In the genomic region with DNA sequence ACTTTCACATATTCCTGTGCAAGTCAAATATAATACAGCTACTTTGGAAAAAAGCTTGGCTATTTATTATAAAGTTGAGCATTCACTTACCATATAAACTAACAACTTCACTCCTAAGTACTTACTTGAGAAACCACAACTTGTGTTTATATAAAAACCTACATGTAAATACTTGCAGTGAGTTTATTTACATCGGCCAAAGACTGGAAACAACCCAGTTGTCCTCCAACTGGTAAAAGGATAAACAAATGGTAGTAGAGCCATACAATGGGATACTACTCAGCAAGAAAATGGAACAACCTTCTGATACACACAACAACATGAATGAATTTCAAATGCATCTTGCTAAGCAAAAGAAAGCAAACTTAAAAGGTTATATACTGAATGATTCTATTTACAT, we compare ENCODE assay signal across 24 cellular contexts.
"Had no signal": no experiment of that assay in that cellular context is flagged by ENCODE, and none has a peak within 500 bp of the region (broad histone marks: within the 10 kb centered on the region; RNA-seq: fewer than 3 reads in every experiment).

No MANE protein-coding gene starts in this region.

- H3K36me3 ChIP-seq: esophagus squamous epithelium, gastrocnemius medialis, left lung, prostate gland, right atrium auricular region, tibial artery had no signal

- DNase-seq: dermis blood vessel endothelial cell; effector memory CD4-positive, alpha-beta T cell; erythroblast; esophagus squamous epithelium; foreskin fibroblast; gastrocnemius medialis; head of caudate nucleus; left cardiac atrium; left lung; mesendoderm; naive thymus-derived CD8-positive, alpha-beta T cell; nephron progenitor cell; nucleus accumbens; stimulated activated CD4-positive, alpha-beta T cell treated with anti-CD3 and anti-CD28 coated beads, Interleukin-12 subunit alpha, Interleukin-12 subunit beta, amount 100 ng/mL, for 4 hours; stimulated activated CD4-positive, alpha-beta T cell treated with anti-CD3 and anti-CD28 coated beads, Interleukin-1b, Interleukin-23, amount 100 ng/mL, for 48 hours; stimulated activated CD4-positive, alpha-beta T cell treated with anti-CD3 and anti-CD28 coated beads, Interleukin-4, amount 100 ng/mL, for 1 hour; stimulated activated naive CD8-positive, alpha-beta T cell treated with anti-CD3 and anti-CD28 coated beads, Interleukin-15, Interleukin-2, amounts not matched to agents 100 U/mL and 50 U/mL, for 24 hours; substantia nigra; testis; tibial artery had no signal

- H3K27ac ChIP-seq: coronary artery, esophagus squamous epithelium, gastrocnemius medialis, left lung, prostate gland, right atrium auricular region, testis, tibial artery had no signal

- H3K4me1 ChIP-seq: esophagus squamous epithelium, gastrocnemius medialis, left lung, prostate gland, right atrium auricular region, testis, tibial artery had no signal

- H3K4me3 ChIP-seq: coronary artery, esophagus squamous epithelium, gastrocnemius medialis, left lung, prostate gland, right atrium auricular region, smooth muscle cell, testis, tibial artery had no signal

- H3K27me3 ChIP-seq: gastrocnemius medialis, left lung, right atrium auricular region, testis, tibial artery had no signal

- H3K9me3 ChIP-seq: esophagus squamous epithelium, gastrocnemius medialis, left lung, prostate gland, right atrium auricular region, testis, tibial artery had no signal
